Comparison of ENCODE assay signal across 13 cellular contexts in genomic region chr9:68896495-68896894, GRCh38.
A peak's percentile ranks its signal among the peaks of the same experiment; 100 is the strongest.
DNase-seq lines count a peak whose midpoint lies in the region; ATAC-seq and TF ChIP-seq lines count a peak whose summit lies in the region.
"Had no signal": no experiment of that assay in that cellular context is flagged by ENCODE, and none has a peak within 500 bp of the region (broad histone marks: within the 10 kb centered on the region; RNA-seq: fewer than 3 reads in every experiment).

No MANE protein-coding gene starts in this region.

- H3K36me3 Mint-ChIP-seq in activated CD8-positive, alpha-beta T cell treated with anti-CD3 and anti-CD28 coated beads for 36 hours (ENCODE audit: low read depth) = no peaks in the 10 kb centered on the region
- peaks cover 0 to 7% (median 0%) of the 10 kb centered on the region in 5 donors for H3K36me3 Mint-ChIP-seq in naive thymus-derived CD4-positive, alpha-beta T cell

- H3K27me3 Mint-ChIP-seq in activated CD8-positive, alpha-beta T cell treated with anti-CD3 and anti-CD28 coated beads for 36 hours = no peaks in the 10 kb centered on the region
- no peaks in the 10 kb centered on the region for H3K27me3 Mint-ChIP-seq in naive thymus-derived CD4-positive, alpha-beta T cell

- H3K27ac ChIP-seq in naive thymus-derived CD4-positive, alpha-beta T cell (ENCODE audit: low read depth, low read length) = peak overlapping the region; percentile 64
- H3K27ac ChIP-seq in SK-N-SH (ENCODE audit: low read depth in 2 of 2, low read length in 1 of 2) = no peak overlapping the region

- H3K9me3 Mint-ChIP-seq in activated CD8-positive, alpha-beta T cell treated with anti-CD3 and anti-CD28 coated beads for 36 hours = no peaks in the 10 kb centered on the region
- H3K9me3 Mint-ChIP-seq in naive thymus-derived CD4-positive, alpha-beta T cell = no peaks in the 10 kb centered on the region

- no peak for TF ChIP-seq EP300 in SK-N-SH (IDR thresholded peaks at IDR 0.05; ENCODE audit: borderline replicate concordance in 1 of 2, low read depth in 1 of 2, low read length in 1 of 2)

- H3K27ac Mint-ChIP-seq in activated CD8-positive, alpha-beta T cell treated with anti-CD3 and anti-CD28 coated beads for 36 hours = peak overlapping the region; percentile 85
- H3K27ac Mint-ChIP-seq in naive thymus-derived CD4-positive, alpha-beta T cell = peak overlapping the region; percentile 86 to 95 (median 91)

- peak; percentile 30 for ATAC-seq in GM21528 (IDR thresholded peaks at IDR 0.05; ENCODE audit: low FRiP score, unreplicated experiment)
- peak; percentile 17 for ATAC-seq in activated CD8-positive, alpha-beta T cell treated with anti-CD3 and anti-CD28 coated beads for 36 hours
- peak; percentile 13 for ATAC-seq in naive thymus-derived CD4-positive, alpha-beta T cell

- no peak overlapping the region for H3K9ac ChIP-seq in SK-N-SH

- H3K9me2 ChIP-seq in SK-N-SH = no peaks in the 10 kb centered on the region

- no peak overlapping the region for H2AFZ ChIP-seq in SK-N-SH (ENCODE audit: low read depth)

- H4K20me1 ChIP-seq in SK-N-SH (ENCODE audit: insufficient read depth) = no peaks in the 10 kb centered on the region

- H3K4me2 ChIP-seq in SK-N-SH = no peak overlapping the region

- peaks cover 26% of the 10 kb centered on the region for H3K4me1 Mint-ChIP-seq in activated CD8-positive, alpha-beta T cell treated with anti-CD3 and anti-CD28 coated beads for 36 hours (ENCODE audit: low read depth)
- peaks cover 33 to 68% (median 62%) of the 10 kb centered on the region in 7 donors for H3K4me1 Mint-ChIP-seq in naive thymus-derived CD4-positive, alpha-beta T cell

- peaks cover 0 to 26% of the 10 kb centered on the region in 2 donors for H3K4me1 ChIP-seq in naive thymus-derived CD4-positive, alpha-beta T cell (ENCODE audit: control insufficient read depth in 2 of 2, insufficient read depth in 2 of 2, low read length in 2 of 2)
- H3K4me1 ChIP-seq in SK-N-SH (ENCODE audit: control insufficient read depth in 1 of 2, insufficient read depth in 2 of 2, low read depth in 1 of 2, low read length in 1 of 2) = no peaks in the 10 kb centered on the region
- H3K4me1 ChIP-seq: Caco-2 had no signal

- no peaks in the 10 kb centered on the region for H3K36me3 ChIP-seq in naive thymus-derived CD4-positive, alpha-beta T cell (ENCODE audit: control insufficient read depth in 2 of 3, insufficient read depth in 3 of 3, low read length in 3 of 3)
- H3K36me3 ChIP-seq in SK-N-SH (replicated peaks in 1 of 2; ENCODE audit: control insufficient read depth in 1 of 2, insufficient read depth in 2 of 2, low read length in 1 of 2) = no peaks in the 10 kb centered on the region

- DNase-seq in Daoy (ENCODE audit: low read depth) = peak; percentile 3
- DNase-seq in activated CD8-positive, alpha-beta T cell treated with anti-CD3 and anti-CD28 coated beads for 36 hours = no peak
- DNase-seq in naive thymus-derived CD4-positive, alpha-beta T cell = no peak
- no peak for DNase-seq in NCI-H2171 (lab: John Stamatoyannopoulos, UW)
- DNase-seq in NCI-H748 (lab: John Stamatoyannopoulos, UW; ENCODE audit: unreplicated experiment) = no peak
- DNase-seq in SK-N-SH = no peak
- no peak for DNase-seq in RKO (ENCODE audit: low spot score)
- DNase-seq: amniotic stem cell, Caco-2, erythroblast, IMR-90, NCI-H526 had no signal

- intact Hi-C loops in activated CD8-positive, alpha-beta T cell treated with anti-CD3 and anti-CD28 coated beads for 36 hours (cut with micrococcal nuclease) = no loop called here
- intact Hi-C loops in naive thymus-derived CD4-positive, alpha-beta T cell (cut with micrococcal nuclease) = loop anchor here (5.0 to 10.0 kb wide), 7 partner anchors 36 to 278 kb away; partner anchors contain the start of genes PIP5K1B (in 1 of the 2) and TJP2 (in 1 of the 2)

- 0% methylated on average over 2 of the region's 2 CpGs for WGBS in SK-N-SH (ENCODE audit: low lambda C conversion rate)

- no peaks in the 10 kb centered on the region for H3K27me3 ChIP-seq in naive thymus-derived CD4-positive, alpha-beta T cell (ENCODE audit: control insufficient read depth in 2 of 2, insufficient read depth in 2 of 2, low read length in 2 of 2)
- H3K27me3 ChIP-seq in SK-N-SH (ENCODE audit: insufficient read depth) = 0 out of 2 replicates have a peak, but pooled peaks cover 5% of the 10 kb centered on the region

- POLR2A ChIA-PET in activated CD8-positive, alpha-beta T cell treated with anti-CD3 and anti-CD28 coated beads for 36 hours (lab: Charles Lee) = interaction anchor here (0.6 to 1.1 kb wide), 2 partner anchors 10 to 59 kb away, joined by 3 read pairs; no protein-coding TSS in a partner anchor
- POLR2A ChIA-PET in naive thymus-derived CD4-positive, alpha-beta T cell (lab: Charles Lee) = interaction anchor here (0.6 to 0.9 kb wide), 3 partner anchors 27 to 162 kb away, joined by 3 to 5 read pairs (median 4); no protein-coding TSS in a partner anchor
- POLR2A ChIA-PET in SK-N-SH (lab: Yijun Ruan, JAX) = no interaction called here

- TF ChIP-seq RAD21 in SK-N-SH (IDR thresholded peaks at IDR 0.05; ENCODE audit: low read length) = no peak

- peak overlapping the region; percentile 46 for H3K4me3 Mint-ChIP-seq in activated CD8-positive, alpha-beta T cell treated with anti-CD3 and anti-CD28 coated beads for 36 hours
- H3K4me3 Mint-ChIP-seq in naive thymus-derived CD4-positive, alpha-beta T cell = peak overlapping the region; percentile 39 to 89 (median 77)

- CTCF ChIA-PET in activated CD8-positive, alpha-beta T cell treated with anti-CD3 and anti-CD28 coated beads for 36 hours (lab: Charles Lee) = interaction anchor here (1.4 to 2.1 kb wide), 2 partner anchors 51 to 139 kb away, joined by 3 to 5 read pairs; partner anchors contain the start of gene FXN
- CTCF ChIA-PET in naive thymus-derived CD4-positive, alpha-beta T cell (lab: Charles Lee) = interaction anchor here (0.6 to 0.7 kb wide), 3 partner anchors 108 to 1583 kb away, joined by 4 read pairs; no protein-coding TSS in a partner anchor
- CTCF ChIA-PET in SK-N-SH (lab: Yijun Ruan, JAX) = interaction anchor here (0.5 kb wide), 1 partner anchor 86 kb away, joined by 3 read pairs; no protein-coding TSS in a partner anchor

- peak overlapping the region; percentile 15 for H3K4me3 ChIP-seq in naive thymus-derived CD4-positive, alpha-beta T cell (ENCODE audit: low read length)
- no peak overlapping the region for H3K4me3 ChIP-seq in SK-N-SH (ENCODE audit: low read depth in 2 of 2, low read length in 1 of 2)

- H3F3A ChIP-seq in SK-N-SH (replicated peaks; ENCODE audit: insufficient read depth) = no peaks in the 10 kb centered on the region

- TF ChIP-seq CTCF in activated CD8-positive, alpha-beta T cell treated with anti-CD3 and anti-CD28 coated beads for 36 hours (IDR thresholded peaks at IDR 0.05) = no peak
- TF ChIP-seq CTCF in SK-N-SH (IDR thresholded peaks at IDR 0.05) = no peak

- no peaks in the 10 kb centered on the region for H3K9me3 ChIP-seq in naive thymus-derived CD4-positive, alpha-beta T cell (ENCODE audit: control insufficient read depth in 2 of 3, low read length in 3 of 3)
- H3K9me3 ChIP-seq in SK-N-SH = no peaks in the 10 kb centered on the region
- H3K9me3 ChIP-seq: Caco-2 had no signal

- H3K79me2 ChIP-seq in SK-N-SH (ENCODE audit: insufficient read depth) = no peaks in the 10 kb centered on the region

TF ChIP-seq in SK-N-SH, 30 proteins besides CTCF, POLR2A, EP300 and RAD21 (continues in another document):
- no peak for TF ChIP-seq FOXM1 (IDR thresholded peaks at IDR 0.05; ENCODE audit: low read depth)
- TF ChIP-seq REST (IDR thresholded peaks at IDR 0.05; ENCODE audit: low read depth, low read length) = no peak
- TF ChIP-seq MXI1 (IDR thresholded peaks at IDR 0.05; ENCODE audit: low read depth, low read length) = no peak
- TF ChIP-seq TEAD4 (IDR thresholded peaks at IDR 0.05; ENCODE audit: borderline replicate concordance, insufficient read depth) = no peak
- no peak for TF ChIP-seq JUND (IDR thresholded peaks at IDR 0.05)
- no peak for TF ChIP-seq PBX3 (IDR thresholded peaks at IDR 0.05)
- no peak for TF ChIP-seq GABPA (IDR thresholded peaks at IDR 0.05; ENCODE audit: low read depth)
- TF ChIP-seq RXRA (IDR thresholded peaks at IDR 0.05; ENCODE audit: borderline replicate concordance, low read depth) = no peak
- no peak for TF ChIP-seq CHD2 (IDR thresholded peaks at IDR 0.05; ENCODE audit: low read length, partially characterized antibody)
- no peak for TF ChIP-seq EZH2phosphoT487 (IDR thresholded peaks at IDR 0.05; ENCODE audit: borderline replicate concordance, low read depth)
